15 cellular contexts compared by ENCODE assay signal in the genomic region with DNA sequence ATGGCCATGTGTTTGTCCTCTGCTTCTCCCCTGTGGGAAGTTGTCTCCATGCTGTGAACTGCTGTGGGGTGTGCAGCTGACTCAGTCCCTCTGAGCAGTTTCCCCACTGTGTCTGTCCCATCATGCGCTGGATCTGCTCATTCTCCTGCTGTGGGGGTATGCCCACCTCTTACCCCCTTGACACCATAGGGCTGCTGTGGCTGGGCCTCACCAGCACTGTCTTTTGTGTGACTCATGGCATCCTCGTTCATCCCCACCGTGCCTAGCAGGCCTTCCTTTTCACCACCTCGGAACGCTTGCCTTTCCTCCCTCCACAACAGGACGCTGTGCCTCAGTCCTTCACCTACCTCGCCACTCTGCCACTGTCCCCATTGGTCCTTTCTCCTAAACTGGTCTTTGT. TPM values are rescaled to one million over a fixed set of nuclear protein-coding genes. Genes with fewer than 3 reads are reported as not detected.
DNase-seq lines count a peak whose midpoint lies in the region; ATAC-seq and TF ChIP-seq lines count a peak whose summit lies in the region.
"Had no signal": no experiment of that assay in that cellular context is flagged by ENCODE, and none has a peak within 500 bp of the region (broad histone marks: within the 10 kb centered on the region; RNA-seq: fewer than 3 reads in every experiment).

No MANE protein-coding gene starts in this region.

- no peak for TF ChIP-seq RAD21 in SK-N-SH (IDR thresholded peaks at IDR 0.05; ENCODE audit: low read length)

- no peaks in the 10 kb centered on the region for H4K20me1 ChIP-seq in SK-N-SH (ENCODE audit: insufficient read depth)

- H3K9me3 ChIP-seq in trophoblast cell (ENCODE audit: insufficient read depth, low read depth, low read length) (peaks cover 2% of the 10 kb centered on the region), breast epithelium (no peaks in the 10 kb centered on the region), SK-N-SH (no peaks in the 10 kb centered on the region)
- H3K9me3 ChIP-seq: prostate gland, SJCRH30 had no signal

- H3K9ac ChIP-seq in trophoblast cell (ENCODE audit: low read length) (no peak overlapping the region), SK-N-SH (no peak overlapping the region)

- H3K4me2 ChIP-seq in trophoblast cell (ENCODE audit: low read length) (no peak overlapping the region), SK-N-SH (no peak overlapping the region)
- H3K4me2 ChIP-seq: hepatocyte had no signal

- no peaks in the 10 kb centered on the region for H3K9me3 Mint-ChIP-seq in activated CD4-positive, alpha-beta T cell treated with anti-CD3 and anti-CD28 coated beads, Interleukin-2, amount 10 ng/mL, durations not matched to agents 24 days and 14 days
- H3K9me3 Mint-ChIP-seq in WTC11: no peaks in the 10 kb centered on the region

- no CpG with 5 or more reads among the region's 7 CpGs for WGBS in trophoblast cell (ENCODE audit: extremely low coverage, insufficient coverage, insufficient read length)
- WGBS in SK-N-SH (ENCODE audit: low lambda C conversion rate): 91% methylated on average over 7 of the region's 7 CpGs

- no peak overlapping the region for H3K4ac ChIP-seq in trophoblast cell (ENCODE audit: low read depth, low read length)

- H3K18ac ChIP-seq in trophoblast cell (ENCODE audit: low read length): no peak overlapping the region

- no peak for TF ChIP-seq EP300 in SK-N-SH (IDR thresholded peaks at IDR 0.05; ENCODE audit: borderline replicate concordance in 1 of 2, low read depth in 1 of 2, low read length in 1 of 2)

- H4K12ac ChIP-seq in trophoblast cell (ENCODE audit: low read depth, low read length): no peak overlapping the region

- H3K4me1 Mint-ChIP-seq in activated CD4-positive, alpha-beta T cell treated with anti-CD3 and anti-CD28 coated beads, Interleukin-2, amount 10 ng/mL, durations not matched to agents 24 days and 14 days: peaks cover 44% of the 10 kb centered on the region
- peaks cover 10% of the 10 kb centered on the region for H3K4me1 Mint-ChIP-seq in WTC11

- H2BK12ac ChIP-seq in trophoblast cell (ENCODE audit: low read length): no peak overlapping the region

- POLR2A ChIA-PET in WTC11 (lab: Charles Lee) (no interaction called here), SK-N-SH (lab: Yijun Ruan, JAX) (no interaction called here)

- no peaks in the 10 kb centered on the region for H3K9me2 ChIP-seq in SK-N-SH

- DNase-seq in activated CD4-positive, alpha-beta T cell treated with anti-CD3 and anti-CD28 coated beads, Interleukin-2, amount 10 ng/mL, durations not matched to agents 24 days and 14 days: no peak
- DNase-seq in activated CD4-positive, alpha-beta T cell treated with anti-CD3 and anti-CD28 coated beads, Interleukin-2, amount 50 U/mL, for 4 hours: no peak
- no peak for DNase-seq in WTC11 (ENCODE audit: low spot score)
- peak; percentile 65 for DNase-seq in brain pericyte (ENCODE audit: low read depth, low spot score)
- DNase-seq in trophoblast cell: no peak
- no peak for DNase-seq in breast epithelium (ENCODE audit: low spot score in 2 of 2)
- no peak for DNase-seq in SKM-1 treated with dmso at 0.1 percent for 144 hours (lab: John Stamatoyannopoulos, UW; ENCODE audit: unreplicated experiment)
- no peak for DNase-seq in SK-N-SH
- DNase-seq: aorta, dermis blood vessel endothelial cell, NCI-H446 treated with DMSO at 0.1 percent for 48 hours, SJCRH30 had no signal

- intact Hi-C loops in activated CD4-positive, alpha-beta T cell treated with anti-CD3 and anti-CD28 coated beads, Interleukin-2, amount 10 ng/mL, durations not matched to agents 24 days and 14 days (cut with micrococcal nuclease): loop anchor here (2.0 kb wide), 1 partner anchor 113 kb away; no protein-coding TSS in a partner anchor
- intact Hi-C loops in breast epithelium (cut with DNase I; ENCODE audit: low total_unique reads): no loop called here

- no peaks in the 10 kb centered on the region for H3K27me3 ChIP-seq in trophoblast cell (ENCODE audit: insufficient read depth, low read length)
- no peaks in the 10 kb centered on the region for H3K27me3 ChIP-seq in breast epithelium
- no peaks in the 10 kb centered on the region for H3K27me3 ChIP-seq in SK-N-SH (ENCODE audit: insufficient read depth)
- H3K27me3 ChIP-seq: hepatocyte, SJCRH30 had no signal

- no peaks in the 10 kb centered on the region for H3K36me3 Mint-ChIP-seq in activated CD4-positive, alpha-beta T cell treated with anti-CD3 and anti-CD28 coated beads, Interleukin-2, amount 10 ng/mL, durations not matched to agents 24 days and 14 days (ENCODE audit: low read depth)
- H3K36me3 Mint-ChIP-seq in WTC11: peaks cover 32% of the 10 kb centered on the region

- H3K79me1 ChIP-seq in trophoblast cell (ENCODE audit: low read length): no peaks in the 10 kb centered on the region

- no peaks in the 10 kb centered on the region for H3K4me1 ChIP-seq in trophoblast cell (ENCODE audit: control insufficient read depth in 1 of 2, insufficient read depth in 2 of 2, low read length in 2 of 2)
- H3K4me1 ChIP-seq in breast epithelium: no peaks in the 10 kb centered on the region
- H3K4me1 ChIP-seq in SK-N-SH (ENCODE audit: control insufficient read depth in 1 of 2, insufficient read depth in 2 of 2, low read depth in 1 of 2, low read length in 1 of 2): no peaks in the 10 kb centered on the region
- H3K4me1 ChIP-seq: SJCRH30 had no signal

- H3K27me3 Mint-ChIP-seq in activated CD4-positive, alpha-beta T cell treated with anti-CD3 and anti-CD28 coated beads, Interleukin-2, amount 10 ng/mL, durations not matched to agents 24 days and 14 days: no peaks in the 10 kb centered on the region
- H3K27me3 Mint-ChIP-seq in WTC11 (ENCODE audit: low read depth): no peaks in the 10 kb centered on the region

- H3K27ac ChIP-seq in trophoblast cell (ENCODE audit: low read depth, low read length): no peak overlapping the region
- no peak overlapping the region for H3K27ac ChIP-seq in breast epithelium
- no peak overlapping the region for H3K27ac ChIP-seq in SK-N-SH (ENCODE audit: low read depth in 2 of 2, low read length in 1 of 2)
- H3K27ac ChIP-seq: hepatocyte, prostate gland, SJCRH30 had no signal

- CTCF ChIA-PET in WTC11 (lab: Charles Lee) (interaction anchor here (1.6 kb wide), 1 partner anchor 17 kb away, joined by 4 read pairs; no protein-coding TSS in a partner anchor), SK-N-SH (lab: Yijun Ruan, JAX) (interaction anchor here (0.6 kb wide), 1 partner anchor 72 kb away, joined by 3 read pairs; no protein-coding TSS in a partner anchor)

- no peak overlapping the region for H2AK5ac ChIP-seq in trophoblast cell (ENCODE audit: low read length)

- H4K8ac ChIP-seq in trophoblast cell (ENCODE audit: low read depth, low read length): no peak overlapping the region

- no peak overlapping the region for H2BK120ac ChIP-seq in trophoblast cell (ENCODE audit: insufficient read depth, low read length, poor library complexity)

- H3K4me3 Mint-ChIP-seq in activated CD4-positive, alpha-beta T cell treated with anti-CD3 and anti-CD28 coated beads, Interleukin-2, amount 10 ng/mL, durations not matched to agents 24 days and 14 days: no peak overlapping the region
- no peak overlapping the region for H3K4me3 Mint-ChIP-seq in WTC11

- H3K14ac ChIP-seq in trophoblast cell (ENCODE audit: low read length): no peak overlapping the region

- H3K79me2 ChIP-seq in trophoblast cell (ENCODE audit: control insufficient read depth, insufficient read depth, low read length, poor library complexity): no peaks in the 10 kb centered on the region
- no peaks in the 10 kb centered on the region for H3K79me2 ChIP-seq in SK-N-SH (ENCODE audit: insufficient read depth)
- H3K79me2 ChIP-seq: hepatocyte had no signal

- H4K91ac ChIP-seq in trophoblast cell (ENCODE audit: low read depth, low read length): no peak overlapping the region

- H3F3A ChIP-seq in SK-N-SH (replicated peaks; ENCODE audit: insufficient read depth): no peaks in the 10 kb centered on the region

- no peak for TF ChIP-seq POLR2A in breast epithelium (IDR thresholded peaks at IDR 0.05)

- no peak overlapping the region for H3K23ac ChIP-seq in trophoblast cell (ENCODE audit: low read length)

- no peak; the same call in 1 of the 2 replicates for ATAC-seq in WTC11

- H3K36me3 ChIP-seq in trophoblast cell (ENCODE audit: control insufficient read depth in 1 of 2, insufficient read depth in 2 of 2, low read length in 2 of 2) (peaks cover 24 to 37% of the 10 kb centered on the region in 2 experiments), breast epithelium (no peaks in the 10 kb centered on the region), SK-N-SH (replicated peaks in 1 of 2; ENCODE audit: control insufficient read depth in 1 of 2, insufficient read depth in 2 of 2, low read length in 1 of 2) (peaks cover 0 to 45% of the 10 kb centered on the region in 2 experiments)

- H2BK5ac ChIP-seq in trophoblast cell (ENCODE audit: low read depth, low read length, poor library complexity): no peak overlapping the region

- peak overlapping the region; percentile 38 for H3K27ac Mint-ChIP-seq in activated CD4-positive, alpha-beta T cell treated with anti-CD3 and anti-CD28 coated beads, Interleukin-2, amount 10 ng/mL, durations not matched to agents 24 days and 14 days
- peak overlapping the region; percentile 25 for H3K27ac Mint-ChIP-seq in WTC11

- H3K4me3 ChIP-seq in trophoblast cell (ENCODE audit: low read depth, low read length): peak overlapping the region; percentile 11
- H3K4me3 ChIP-seq in breast epithelium: no peak overlapping the region
- no peak overlapping the region for H3K4me3 ChIP-seq in SK-N-SH (ENCODE audit: low read depth in 2 of 2, low read length in 1 of 2)
- H3K4me3 ChIP-seq: hepatocyte, prostate gland, SJCRH30 had no signal

- no peak overlapping the region for H2AFZ ChIP-seq in trophoblast cell (ENCODE audit: insufficient read depth, low read length, poor library complexity)
- H2AFZ ChIP-seq in SK-N-SH (ENCODE audit: low read depth): no peak overlapping the region
- H2AFZ ChIP-seq: hepatocyte had no signal

- TF ChIP-seq CTCF in WTC11 (IDR thresholded peaks at IDR 0.05) (no peak), breast epithelium (IDR thresholded peaks at IDR 0.05) (no peak), SK-N-SH (IDR thresholded peaks at IDR 0.05) (no peak)

TF ChIP-seq in SK-N-SH, 30 proteins besides CTCF, POLR2A, EP300 and RAD21 (continues in another document):
- TF ChIP-seq POLR2AphosphoS5 (IDR thresholded peaks at IDR 0.05; ENCODE audit: low read depth, low read length): no peak
- no peak for TF ChIP-seq TAF1 (IDR thresholded peaks at IDR 0.05; ENCODE audit: borderline replicate concordance, low read depth, low read length)

RNA-seq across cellular contexts. Expression of gene VANGL2, which starts 27.3 kb away (rescaled TPM):
- total RNA-seq in activated CD4-positive, alpha-beta T cell treated with anti-CD3 and anti-CD28 coated beads, Interleukin-2, amount 10 ng/mL, durations not matched to agents 24 days and 14 days: 0.02 and 0.05 TPM in 2 replicates
- total RNA-seq in WTC11 (2021): 68.0 to 69.7 TPM (median 68.6 TPM) in 3 replicates
- 22.6 and 23.1 TPM in 2 replicates for polyA plus RNA-seq in trophoblast cell (2013)
- 1 to 10 TPM in 2 of 3 donors, under 1 TPM in 1; 0.48 to 7.6 (median 5.6) TPM for total RNA-seq in breast epithelium
- 13.4 and 17.5 TPM in 2 replicates for polyA plus RNA-seq in SK-N-SH (2012; rRNA removed)
- polyA plus RNA-seq in SK-N-SH (2012; cell fraction: cytosol; rRNA removed): 9.1 and 11.0 TPM in 2 replicates
- 26.6 and 32.0 TPM in 2 replicates for polyA plus RNA-seq in SK-N-SH (2012; cell fraction: nucleus; rRNA removed)
- total RNA-seq: fibroblast of lung had no signal
